In genomic region chr3:181329024-181329423, GRCh38 we compare ENCODE assay signal across 23 cellular contexts.
DNase-seq lines count a peak whose midpoint lies in the region; ATAC-seq, FAIRE-seq and TF ChIP-seq lines count a peak whose summit lies in the region.
"Had no signal": no experiment of that assay in that cellular context is flagged by ENCODE, and none has a peak within 500 bp of the region (broad histone marks: within the 10 kb centered on the region; RNA-seq: fewer than 3 reads in every experiment).

No MANE protein-coding gene starts in this region.

- H3K27ac ChIP-seq in neuronal stem cell (replicated peaks; ENCODE audit: low read length), result no peak overlapping the region
- H3K27ac ChIP-seq: breast epithelium, GM23248, heart right ventricle, lower lobe of right lung, thoracic aorta had no signal

- H4K8ac ChIP-seq in neuronal stem cell (ENCODE audit: low read depth, low read length), result no peak overlapping the region

- H3K4ac ChIP-seq in neuronal stem cell (ENCODE audit: low read length), result no peak overlapping the region

- H3K9me3 ChIP-seq in neuronal stem cell (replicated peaks in 1 of 2; ENCODE audit: control insufficient read depth in 2 of 2, insufficient read depth in 1 of 2, low read depth in 1 of 2, low read length in 2 of 2), result no peaks in the 10 kb centered on the region
- H3K9me3 ChIP-seq: breast epithelium, heart right ventricle, lower lobe of right lung, thoracic aorta had no signal

- H3K4me2 ChIP-seq in neuronal stem cell (ENCODE audit: insufficient read depth, low read length, poor library complexity, severe bottlenecking), result no peak overlapping the region

- DNase-seq in HEK293T (ENCODE audit: extremely low spot score) (peak; percentile 21), NCI-H1436 (lab: John Stamatoyannopoulos, UW) (peak; percentile 78), NCI-H69 (lab: John Stamatoyannopoulos, UW) (peak; percentile 85), neuronal stem cell (ENCODE audit: low spot score) (no peak)
- no peak for DNase-seq in stimulated activated CD4-positive, alpha-beta T cell treated with anti-CD3 and anti-CD28 coated beads, Interleukin-15, amount 100 ng/mL, for 24 hours
- no peak for DNase-seq in activated CD4-positive, alpha-beta T cell treated with anti-CD3 and anti-CD28 coated beads, Interleukin-2, amount 50 U/mL, for 48 hours
- DNase-seq: activated CD4-positive, alpha-beta T cell treated with anti-CD3 and anti-CD28 coated beads, Interleukin-2, amount 10 ng/mL, durations not matched to agents 24 days and 14 days; CD8-positive, alpha-beta memory T cell; cortex of kidney; GM23248; heart right ventricle; immature natural killer cell; lower lobe of right lung; NCI-H2227 treated with DMSO at 0.1 percent for 48 hours; occipital lobe; right cardiac atrium; T-cell had no signal

- peak; percentile 70 for FAIRE-seq in islet of Langerhans (lab: Jason Lieb, UNC)
- FAIRE-seq: HTR-8/SVneo had no signal

- no peaks in the 10 kb centered on the region for H3K79me1 ChIP-seq in neuronal stem cell (ENCODE audit: low read depth, low read length)

- no CpG with 5 or more reads among the region's 2 CpGs for WGBS in neuronal stem cell (ENCODE audit: extremely low coverage in 2 of 2, insufficient read length in 2 of 2, insufficient replicate concordance in 1 of 2), 2 donors

- no peak overlapping the region for H2AFZ ChIP-seq in neuronal stem cell (ENCODE audit: low read length)
- H2AFZ ChIP-seq: GM23248 had no signal

- H2BK15ac ChIP-seq in neuronal stem cell (ENCODE audit: low read length), result no peak overlapping the region

- no peaks in the 10 kb centered on the region for H3K36me3 ChIP-seq in neuronal stem cell (replicated peaks in 1 of 2; ENCODE audit: control insufficient read depth in 2 of 2, insufficient read depth in 2 of 2, low read length in 2 of 2)
- H3K36me3 ChIP-seq: breast epithelium, heart right ventricle, lower lobe of right lung, thoracic aorta had no signal

- no peak overlapping the region for H2BK12ac ChIP-seq in neuronal stem cell (ENCODE audit: low read length)

- H2BK120ac ChIP-seq in neuronal stem cell (ENCODE audit: low read depth, low read length), result no peak overlapping the region

- POLR2A ChIA-PET in HEK293T (lab: Yijun Ruan, JAX), result no interaction called here

- peaks cover 2 to 8% of the 10 kb centered on the region in 2 donors for H3K4me1 ChIP-seq in neuronal stem cell (ENCODE audit: control insufficient read depth in 2 of 2, insufficient read depth in 1 of 2, low read depth in 1 of 2, low read length in 2 of 2)
- H3K4me1 ChIP-seq: breast epithelium, heart right ventricle, lower lobe of right lung had no signal

- CTCF ChIA-PET in HEK293T (lab: Yijun Ruan, JAX), result no interaction called here

- no peak overlapping the region for H3K18ac ChIP-seq in neuronal stem cell (ENCODE audit: low read length)

- H3K4me3 ChIP-seq in neuronal stem cell (ENCODE audit: low read length in 2 of 2), result no peak overlapping the region
- H3K4me3 ChIP-seq: breast epithelium, GM23248, heart right ventricle, lower lobe of right lung, thoracic aorta had no signal

- H3K14ac ChIP-seq in neuronal stem cell (ENCODE audit: low read length), result no peak overlapping the region

- H4K91ac ChIP-seq in neuronal stem cell (ENCODE audit: low read depth, low read length, poor library complexity), result no peak overlapping the region

- H3K27me3 ChIP-seq in neuronal stem cell (ENCODE audit: control insufficient read depth in 3 of 3, insufficient read depth in 3 of 3, low read depth in 1 of 3, low read length in 3 of 3), result no peaks in the 10 kb centered on the region
- H3K27me3 ChIP-seq: breast epithelium, heart right ventricle had no signal

- no peak overlapping the region for H2BK5ac ChIP-seq in neuronal stem cell (ENCODE audit: low read length)

- H3K23ac ChIP-seq in neuronal stem cell (ENCODE audit: low read depth, low read length, poor library complexity), result no peak overlapping the region

- no peak overlapping the region for H2AK5ac ChIP-seq in neuronal stem cell (ENCODE audit: low read depth, low read length)

- H3K9ac ChIP-seq in neuronal stem cell (ENCODE audit: low read depth, low read length, poor library complexity), result no peak overlapping the region
- H3K9ac ChIP-seq: GM23248 had no signal

- ATAC-seq in GM21717 (IDR thresholded peaks at IDR 0.05; ENCODE audit: unreplicated experiment), result no peak
- ATAC-seq: heart right ventricle; lower lobe of right lung; right cardiac atrium; stimulated activated memory B cell treated with anti-CD40 and anti-IgM and Interleukin-4, amounts not matched to agents 10 μg/mL and 1 μg/mL and 100 μg/mL, for 72 hours; T-cell had no signal

TF ChIP-seq in HEK293T, 16 proteins besides CTCF, POLR2A, EP300 and RAD21:
- TF ChIP-seq ELF4 (IDR thresholded peaks at IDR 0.05) (no peak; the same call in 1 of the 2 replicates), TARDBP (IDR thresholded peaks at IDR 0.05) (no peak), CTBP1 (IDR thresholded peaks at IDR 0.05; ENCODE audit: borderline replicate concordance) (peak; percentile 98), FOXK2 (IDR thresholded peaks at IDR 0.05) (no peak), HDGF (IDR thresholded peaks at IDR 0.05; ENCODE audit: borderline replicate concordance) (no peak), BHLHE40 (IDR thresholded peaks at IDR 0.05; ENCODE audit: borderline replicate concordance) (no peak), PKNOX1 (IDR thresholded peaks at IDR 0.05) (peak; percentile 82), SUZ12 (IDR thresholded peaks at IDR 0.05) (no peak), LEF1 (IDR thresholded peaks at IDR 0.05; ENCODE audit: borderline replicate concordance) (no peak), ZNF384 (IDR thresholded peaks at IDR 0.05) (peak; percentile 78), FOXM1 (IDR thresholded peaks at IDR 0.05; ENCODE audit: borderline replicate concordance) (peak; percentile 57), ARNT (IDR thresholded peaks at IDR 0.05) (peak; percentile 99), L3MBTL2 (conservative IDR thresholded peaks at IDR 0.05) (no peak), NFRKB (IDR thresholded peaks at IDR 0.05) (no peak), SP1 (IDR thresholded peaks at IDR 0.05) (no peak), FOXA1 (IDR thresholded peaks at IDR 0.05) (peak; percentile 100)

Comparison
In these comparisons a context has a peak if more than half of its experiments do, and no peak if none do; other contexts are left out.
1. DNase-seq: peak in HEK293T (single experiment), NCI-H1436 (single experiment) and NCI-H69 (single experiment); none in neuronal stem cell (single experiment), stimulated activated CD4-positive, alpha-beta T cell treated with anti-CD3 and anti-CD28 coated beads, Interleukin-15, amount 100 ng/mL, for 24 hours (single experiment) and activated CD4-positive, alpha-beta T cell treated with anti-CD3 and anti-CD28 coated beads, Interleukin-2, amount 50 U/mL, for 48 hours (0 of 2).